22 cellular contexts compared by ENCODE assay signal in genomic region chr6:78962458-78962857, GRCh38.
"Had no signal": no experiment of that assay in that cellular context is flagged by ENCODE, and none has a peak within 500 bp of the region (broad histone marks: within the 10 kb centered on the region; RNA-seq: fewer than 3 reads in every experiment).

No MANE protein-coding gene starts in this region.

- DNase-seq: cortex of kidney; foreskin keratinocyte; heart left ventricle; kidney; mesenchymal stem cell; mucosa of descending colon; naive B cell; stimulated activated CD4-positive, alpha-beta T cell treated with anti-CD3 and anti-CD28 coated beads, Interleukin-12 subunit alpha, Interleukin-12 subunit beta, amount 100 ng/mL, for 4 hours; stimulated activated CD4-positive, alpha-beta T cell treated with anti-CD3 and anti-CD28 coated beads, Interleukin-1b, Interleukin-23, amount 100 ng/mL, for 48 hours; stimulated activated CD4-positive, alpha-beta T cell treated with anti-CD3 and anti-CD28 coated beads, Interleukin-4, amount 100 ng/mL, for 1 hour; stimulated activated naive CD4-positive, alpha-beta T cell treated with Interleukin-2 at 50 U/mL for 16 hours; stomach; thyroid gland; trophoblast cell had no signal

- H3K27me3 Mint-ChIP-seq: naive B cell; natural killer cell treated with Interleukin-12 subunit alpha and Interleukin-12 subunit beta and Interleukin-15 and Interleukin-18, amount 100 ng/mL, for 72 hours; progenitor cell of endocrine pancreas had no signal

- H3K4me3 Mint-ChIP-seq: mesothelial cell of epicardium; naive B cell; natural killer cell treated with Interleukin-12 subunit alpha and Interleukin-12 subunit beta and Interleukin-15 and Interleukin-18, amount 100 ng/mL, for 72 hours; neural progenitor cell; stimulated activated effector memory CD8-positive, alpha-beta T cell treated with anti-CD3 and anti-CD28 coated beads, Interleukin-12 subunit alpha, Interleukin-12 subunit beta, amount 100 ng/mL, for 72 hours had no signal

- H3K4me1 Mint-ChIP-seq: naive B cell; neural progenitor cell; stimulated activated effector memory CD8-positive, alpha-beta T cell treated with anti-CD3 and anti-CD28 coated beads, Interleukin-12 subunit alpha, Interleukin-12 subunit beta, amount 100 ng/mL, for 72 hours had no signal

- ATAC-seq: foreskin keratinocyte; gastroesophageal sphincter; heart left ventricle; left lobe of liver; mucosa of descending colon; natural killer cell treated with Interleukin-12 subunit alpha and Interleukin-12 subunit beta and Interleukin-15 and Interleukin-18, amount 100 ng/mL, for 72 hours; sciatic nerve; stimulated activated effector memory CD8-positive, alpha-beta T cell treated with anti-CD3 and anti-CD28 coated beads, Interleukin-12 subunit alpha, Interleukin-12 subunit beta, amount 100 ng/mL, for 72 hours had no signal

- H3K9me3 Mint-ChIP-seq: naive B cell; natural killer cell treated with Interleukin-12 subunit alpha and Interleukin-12 subunit beta and Interleukin-15 and Interleukin-18, amount 100 ng/mL, for 72 hours; neural progenitor cell; stimulated activated effector memory CD8-positive, alpha-beta T cell treated with anti-CD3 and anti-CD28 coated beads, Interleukin-12 subunit alpha, Interleukin-12 subunit beta, amount 100 ng/mL, for 72 hours had no signal

- H3K27ac Mint-ChIP-seq: mesothelial cell of epicardium; natural killer cell treated with Interleukin-12 subunit alpha and Interleukin-12 subunit beta and Interleukin-15 and Interleukin-18, amount 100 ng/mL, for 72 hours; neural progenitor cell; progenitor cell of endocrine pancreas; stimulated activated effector memory CD8-positive, alpha-beta T cell treated with anti-CD3 and anti-CD28 coated beads, Interleukin-12 subunit alpha, Interleukin-12 subunit beta, amount 100 ng/mL, for 72 hours had no signal
